21 cellular contexts compared by ENCODE assay signal in the genomic region with DNA sequence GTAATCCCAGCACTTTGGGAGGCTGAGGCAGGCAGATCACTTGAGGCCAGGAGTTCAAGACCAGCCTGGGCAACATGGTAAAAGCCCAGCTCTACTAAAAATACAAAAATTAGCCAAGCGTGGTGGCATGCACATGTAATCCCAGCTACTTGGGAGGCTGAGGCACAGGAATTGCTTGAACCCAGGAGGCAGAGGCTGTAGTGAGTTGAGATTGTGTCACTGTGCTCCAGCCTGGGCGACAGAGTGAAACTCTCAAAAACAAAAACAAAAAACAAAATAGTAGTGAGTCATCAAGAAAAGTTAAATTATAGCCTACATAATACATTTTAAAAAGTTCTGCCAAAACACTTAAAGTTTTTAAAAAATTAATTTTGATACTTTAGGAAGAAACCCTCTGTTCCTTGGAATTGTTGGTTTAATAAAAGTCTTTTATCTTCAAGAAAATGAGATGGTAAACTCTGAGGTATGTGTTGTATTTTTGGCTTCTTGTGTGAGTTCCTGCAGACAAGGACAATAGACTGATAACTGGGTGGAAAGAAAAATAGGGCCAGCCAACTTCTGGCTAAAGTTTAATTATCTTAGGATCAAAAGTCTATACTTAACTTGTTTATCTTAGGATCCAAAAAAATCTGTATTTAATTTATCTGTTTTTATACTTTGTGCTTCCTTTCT. TPM values are rescaled to one million over a fixed set of nuclear protein-coding genes. Genes with fewer than 3 reads are reported as not detected.
DNase-seq lines count a peak whose midpoint lies in the region; TF ChIP-seq lines count a peak whose summit lies in the region.
"Had no signal": no experiment of that assay in that cellular context is flagged by ENCODE, and none has a peak within 500 bp of the region (broad histone marks: within the 10 kb centered on the region; RNA-seq: fewer than 3 reads in every experiment).

No MANE protein-coding gene starts in this region.

- no peak overlapping the region for H3K23ac ChIP-seq in mesenchymal stem cell (ENCODE audit: low read length in 2 of 2)

- H2AFZ ChIP-seq in mesenchymal stem cell (ENCODE audit: low read depth, low read length) = no peak overlapping the region

- H3K27me3 ChIP-seq in adipocyte (replicated peaks; ENCODE audit: control insufficient read depth, insufficient read depth, low read length) (no peaks in the 10 kb centered on the region), mesenchymal stem cell (ENCODE audit: control insufficient read depth in 1 of 2, insufficient read depth in 1 of 2, low read length in 2 of 2) (no peaks in the 10 kb centered on the region), thyroid gland (no peaks in the 10 kb centered on the region)

- H3K4me3 Mint-ChIP-seq in activated T-helper 1 cell treated with anti-CD3 and anti-CD28 coated beads, Interleukin-12 subunit alpha, Interleukin-12 subunit beta, Interleukin-2, Interleukin-4 antibody, amounts not matched to agents 30 ng/mL and 10 ng/mL and 1 ng/mL, durations not matched to agents 14 hours and 24 hours and 36 hours = no peak overlapping the region
- H3K4me3 Mint-ChIP-seq: activated B cell treated with CpG ODN at 0.5 μM for 24 hours; activated CD8-positive, alpha-beta memory T cell treated with anti-CD3 and anti-CD28 coated beads, Interleukin-2, amount 10 ng/mL, durations not matched to agents 7 days and 5 days; activated naive CD4-positive, alpha-beta T cell treated with anti-CD3 and anti-CD28 coated beads for 36 hours; activated T-cell treated with anti-CD3 and anti-CD28 coated beads, Interleukin-2, amount 50 U/mL, for 72 hours had no signal

- TF ChIP-seq CTCF in thyroid gland (IDR thresholded peaks at IDR 0.05) = no peak

- H2AK5ac ChIP-seq in mesenchymal stem cell (ENCODE audit: low read length, severe bottlenecking) = no peak overlapping the region

- H2BK15ac ChIP-seq in mesenchymal stem cell (ENCODE audit: low read depth, poor library complexity, severe bottlenecking) = peak overlapping the region; percentile 7

- H4K91ac ChIP-seq in mesenchymal stem cell (ENCODE audit: low read length) = no peak overlapping the region

- H2BK5ac ChIP-seq in mesenchymal stem cell (ENCODE audit: low read depth, low read length, poor library complexity, severe bottlenecking) = no peak overlapping the region

- peaks cover 2% of the 10 kb centered on the region for H3K36me3 Mint-ChIP-seq in activated T-helper 1 cell treated with anti-CD3 and anti-CD28 coated beads, Interleukin-12 subunit alpha, Interleukin-12 subunit beta, Interleukin-2, Interleukin-4 antibody, amounts not matched to agents 30 ng/mL and 10 ng/mL and 1 ng/mL, durations not matched to agents 14 hours and 24 hours and 36 hours (ENCODE audit: low read depth)
- H3K36me3 Mint-ChIP-seq: activated CD8-positive, alpha-beta memory T cell treated with anti-CD3 and anti-CD28 coated beads, Interleukin-2, amount 10 ng/mL, durations not matched to agents 7 days and 5 days had no signal

- H4K8ac ChIP-seq in mesenchymal stem cell (ENCODE audit: low read length) = no peak overlapping the region

- peaks cover 15% of the 10 kb centered on the region for H3K79me1 ChIP-seq in mesenchymal stem cell (replicated peaks; ENCODE audit: low read length, poor library complexity, severe bottlenecking)

- no peak for TF ChIP-seq POLR2A in thyroid gland (IDR thresholded peaks at IDR 0.05)

- H3K4ac ChIP-seq in mesenchymal stem cell (ENCODE audit: low read depth in 1 of 2, low read length in 2 of 2) = no peak overlapping the region

- H3K27me3 Mint-ChIP-seq in activated T-helper 1 cell treated with anti-CD3 and anti-CD28 coated beads, Interleukin-12 subunit alpha, Interleukin-12 subunit beta, Interleukin-2, Interleukin-4 antibody, amounts not matched to agents 30 ng/mL and 10 ng/mL and 1 ng/mL, durations not matched to agents 14 hours and 24 hours and 36 hours (ENCODE audit: insufficient read depth) = no peaks in the 10 kb centered on the region
- H3K27me3 Mint-ChIP-seq: stimulated activated naive CD8-positive, alpha-beta T cell treated with anti-CD3 and anti-CD28 coated beads, Interleukin-15, Interleukin-2, amounts not matched to agents 100 ng/mL and 50 ng/mL, for 24 hours had no signal

- no peak overlapping the region for H2BK120ac ChIP-seq in mesenchymal stem cell (ENCODE audit: low read depth, low read length)

- DNase-seq in adipocyte (ENCODE audit: low read depth) (no peak), dermis blood vessel endothelial cell (peak; percentile 38), mesenchymal stem cell (no peak), thyroid gland (no peak), NCI-H1930 (lab: John Stamatoyannopoulos, UW) (no peak), foreskin melanocyte (no peak)
- DNase-seq in activated T-helper 1 cell treated with anti-CD3 and anti-CD28 coated beads, Interleukin-12 subunit alpha, Interleukin-12 subunit beta, Interleukin-2, Interleukin-4 antibody, amounts not matched to agents 30 ng/mL and 10 ng/mL and 1 ng/mL, durations not matched to agents 14 hours and 24 hours and 36 hours (ENCODE audit: low spot score) = no peak
- DNase-seq: activated B cell treated with CpG ODN at 0.5 μM for 24 hours; activated CD4-positive, alpha-beta T cell treated with anti-CD3 and anti-CD28 coated beads, Interleukin-2, amount 50 U/mL, for 1 hour; activated CD8-positive, alpha-beta memory T cell treated with anti-CD3 and anti-CD28 coated beads, Interleukin-2, amount 10 ng/mL, durations not matched to agents 7 days and 5 days; activated naive CD4-positive, alpha-beta T cell treated with anti-CD3 and anti-CD28 coated beads for 36 hours; activated T-cell treated with anti-CD3 and anti-CD28 coated beads, Interleukin-2, amount 50 U/mL, for 72 hours; amygdala; caudate nucleus; NCI-H1105 treated with DMSO at 0.1 percent for 48 hours; NCI-H2081 treated with DMSO at 0.1 percent for 48 hours; NCI-H774; T-helper 1 cell had no signal

- peaks cover 21% of the 10 kb centered on the region for H3K4me1 Mint-ChIP-seq in activated T-helper 1 cell treated with anti-CD3 and anti-CD28 coated beads, Interleukin-12 subunit alpha, Interleukin-12 subunit beta, Interleukin-2, Interleukin-4 antibody, amounts not matched to agents 30 ng/mL and 10 ng/mL and 1 ng/mL, durations not matched to agents 14 hours and 24 hours and 36 hours (ENCODE audit: low read depth)
- H3K4me1 Mint-ChIP-seq: activated B cell treated with CpG ODN at 0.5 μM for 24 hours had no signal

- H3K18ac ChIP-seq in mesenchymal stem cell (ENCODE audit: low read depth in 1 of 2, low read length in 2 of 2) = no peak overlapping the region

- H3K9me3 Mint-ChIP-seq in activated T-helper 1 cell treated with anti-CD3 and anti-CD28 coated beads, Interleukin-12 subunit alpha, Interleukin-12 subunit beta, Interleukin-2, Interleukin-4 antibody, amounts not matched to agents 30 ng/mL and 10 ng/mL and 1 ng/mL, durations not matched to agents 14 hours and 24 hours and 36 hours = peaks cover 11% of the 10 kb centered on the region

- H3K36me3 ChIP-seq in adipocyte (ENCODE audit: control insufficient read depth, insufficient read depth, low read length, severe bottlenecking) (peaks cover 17% of the 10 kb centered on the region), mesenchymal stem cell (ENCODE audit: control insufficient read depth in 1 of 2, insufficient read depth in 2 of 2, low read depth in 1 of 2, low read length in 2 of 2) (peaks cover 9 to 22% of the 10 kb centered on the region in 2 experiments), thyroid gland (no peaks in the 10 kb centered on the region)

- intact Hi-C loops in thyroid gland (cut with DNase I) = no loop called here
- intact Hi-C loops in activated T-helper 1 cell treated with anti-CD3 and anti-CD28 coated beads, Interleukin-12 subunit alpha, Interleukin-12 subunit beta, Interleukin-2, Interleukin-4 antibody, amounts not matched to agents 30 ng/mL and 10 ng/mL and 1 ng/mL, durations not matched to agents 14 hours and 24 hours and 36 hours (cut with micrococcal nuclease) = no loop called here

- H3K27ac ChIP-seq in mesenchymal stem cell (ENCODE audit: low read length, poor library complexity, severe bottlenecking) (no peak overlapping the region), thyroid gland (peak overlapping the region in 2 of 3 donors; percentile 7 to 13)
- H3K27ac ChIP-seq: C4-2B had no signal

- H3K27ac Mint-ChIP-seq in activated T-helper 1 cell treated with anti-CD3 and anti-CD28 coated beads, Interleukin-12 subunit alpha, Interleukin-12 subunit beta, Interleukin-2, Interleukin-4 antibody, amounts not matched to agents 30 ng/mL and 10 ng/mL and 1 ng/mL, durations not matched to agents 14 hours and 24 hours and 36 hours = no peak overlapping the region
- H3K27ac Mint-ChIP-seq: activated B cell treated with CpG ODN at 0.5 μM for 24 hours; activated CD8-positive, alpha-beta memory T cell treated with anti-CD3 and anti-CD28 coated beads, Interleukin-2, amount 10 ng/mL, durations not matched to agents 7 days and 5 days; activated naive CD4-positive, alpha-beta T cell treated with anti-CD3 and anti-CD28 coated beads for 36 hours; activated T-cell treated with anti-CD3 and anti-CD28 coated beads, Interleukin-2, amount 50 U/mL, for 72 hours; stimulated activated naive CD8-positive, alpha-beta T cell treated with anti-CD3 and anti-CD28 coated beads, Interleukin-15, Interleukin-2, amounts not matched to agents 100 ng/mL and 50 ng/mL, for 24 hours had no signal

- H3K4me1 ChIP-seq in adipocyte (ENCODE audit: control insufficient read depth, insufficient read depth, low read length) = peaks cover 41% of the 10 kb centered on the region
- peaks cover 1% of the 10 kb centered on the region for H3K4me1 ChIP-seq in mesenchymal stem cell (ENCODE audit: control insufficient read depth, insufficient read depth, low read depth, low read length)
- peaks cover 0 to 5% of the 10 kb centered on the region in 2 donors for H3K4me1 ChIP-seq in thyroid gland

- H3K9me3 ChIP-seq in adipocyte (ENCODE audit: control insufficient read depth, low read length) (no peaks in the 10 kb centered on the region), mesenchymal stem cell (ENCODE audit: control insufficient read depth, low read length) (no peaks in the 10 kb centered on the region), thyroid gland (no peaks in the 10 kb centered on the region)

- H3K14ac ChIP-seq in mesenchymal stem cell (ENCODE audit: low read length in 2 of 2) = no peak overlapping the region

- H3K9ac ChIP-seq in adipocyte (ENCODE audit: low read length) (peak overlapping the region; percentile 45), mesenchymal stem cell (ENCODE audit: low read length) (peak overlapping the region; percentile 47)

- peak overlapping the region; percentile 3 for H3K4me3 ChIP-seq in adipocyte (ENCODE audit: low read length)
- H3K4me3 ChIP-seq in mesenchymal stem cell (ENCODE audit: insufficient read depth in 1 of 2, low read depth in 1 of 2, low read length in 2 of 2) = no peak overlapping the region
- H3K4me3 ChIP-seq in thyroid gland (replicated peaks in 1 of 3) = no peak overlapping the region
- H3K4me3 ChIP-seq: K562 had no signal

- H3K4me2 ChIP-seq in mesenchymal stem cell (ENCODE audit: low read length, poor library complexity, severe bottlenecking) = no peak overlapping the region

- WGBS in mesenchymal stem cell = no CpG with 5 or more reads among the region's 2 CpGs
- WGBS in thyroid gland, 2 donors = 82 to 85% methylated on average over 2 of the region's 2 CpGs

- no peak overlapping the region for H2BK12ac ChIP-seq in mesenchymal stem cell (ENCODE audit: low read length in 2 of 2)

RNA-seq across cellular contexts. Expression of gene RUSC2, which starts 9.3 kb away (rescaled TPM):
- total RNA-seq in dermis blood vessel endothelial cell (15.8 and 24.5 TPM in 2 replicates), thyroid gland (10 to 100 TPM; 15.2 to 28.2 (median 26.4) TPM)
- 13.1 TPM for polyA plus RNA-seq in mesenchymal stem cell (2013, experiment 1 of 2)
- polyA plus RNA-seq in mesenchymal stem cell (2013, experiment 2 of 2) = 12.6 TPM
- 4.4 and 5.8 TPM in 2 replicates for total RNA-seq in activated T-helper 1 cell treated with anti-CD3 and anti-CD28 coated beads, Interleukin-12 subunit alpha, Interleukin-12 subunit beta, Interleukin-2, Interleukin-4 antibody, amounts not matched to agents 30 ng/mL and 10 ng/mL and 1 ng/mL, durations not matched to agents 14 hours and 24 hours and 36 hours
